10 cellular contexts compared by ENCODE assay signal in the genomic region with DNA sequence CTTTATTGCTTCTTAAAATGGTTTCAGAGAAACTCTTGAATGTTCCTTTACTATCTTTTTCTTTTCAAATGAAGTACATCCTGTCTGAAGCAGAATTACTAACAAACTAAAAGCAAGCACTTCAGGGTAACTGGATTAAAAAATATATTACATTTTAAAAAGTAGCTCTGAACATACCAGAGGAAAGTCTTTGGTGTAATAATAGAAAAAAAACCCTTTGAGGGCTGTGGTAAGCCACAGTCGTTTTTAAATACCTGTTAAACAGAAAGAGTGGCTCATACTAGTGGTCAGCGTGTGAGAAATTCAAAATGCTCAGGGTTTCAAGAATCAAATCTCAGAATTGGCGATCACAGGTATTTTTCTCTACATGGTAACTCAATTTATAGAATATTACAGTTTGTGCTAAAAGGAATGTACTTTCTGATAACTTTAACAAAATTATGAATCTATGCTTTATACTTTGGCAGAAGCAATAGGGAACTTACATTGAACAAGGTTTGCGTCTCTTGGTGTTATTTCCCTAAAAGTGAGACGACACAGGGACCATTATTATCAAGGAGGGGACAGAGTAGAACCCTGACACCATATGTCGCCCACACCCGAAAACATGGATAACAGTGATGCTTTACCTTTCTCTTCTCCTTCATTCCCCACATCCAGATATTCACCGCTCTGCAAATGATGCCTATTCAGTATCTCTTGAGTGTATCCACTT.
DNase-seq lines count a peak whose midpoint lies in the region; ATAC-seq and TF ChIP-seq lines count a peak whose summit lies in the region.
"Had no signal": no experiment of that assay in that cellular context is flagged by ENCODE, and none has a peak within 500 bp of the region (broad histone marks: within the 10 kb centered on the region; RNA-seq: fewer than 3 reads in every experiment).

No MANE protein-coding gene starts in this region.

- intact Hi-C loops in posterior vena cava (cut with DNase I) (no loop called here), head of caudate nucleus (cut with DNase I) (no loop called here)

- TF ChIP-seq CTCF in GM20000 (IDR thresholded peaks at IDR 0.05; ENCODE audit: extremely low read depth, missing control alignments), result no peak

- DNase-seq in GM20000 (ENCODE audit: low spot score) (peak; percentile 44), posterior vena cava (ENCODE audit: low spot score) (no peak), D341Med (ENCODE audit: low spot score) (no peak), head of caudate nucleus (no peak), NCI-H510A (lab: John Stamatoyannopoulos, UW) (no peak)
- peak; percentile 24 for DNase-seq in central memory CD4-positive, alpha-beta T cell
- DNase-seq: left ventricle myocardium superior, NCI-H2081 had no signal

- ATAC-seq in GM18498 (IDR thresholded peaks at IDR 0.05; ENCODE audit: unreplicated experiment) (peak; percentile 96), HG03196 (IDR thresholded peaks at IDR 0.05; ENCODE audit: unreplicated experiment) (peak; percentile 91)
- ATAC-seq: left ventricle myocardium superior had no signal

Comparison
In these comparisons a context has a peak if more than half of its experiments do, and no peak if none do; other contexts are left out.
1. DNase-seq: peak in GM20000 (single experiment) and central memory CD4-positive, alpha-beta T cell (single experiment); none in posterior vena cava (single experiment), D341Med (single experiment), head of caudate nucleus (0 of 42) and NCI-H510A (single experiment).